ENCODE assay signal across 3 cellular contexts in genomic region chr12:96085475-96085874, GRCh38.
"Had no signal": no experiment of that assay in that cellular context is flagged by ENCODE, and none has a peak within 500 bp of the region (broad histone marks: within the 10 kb centered on the region; RNA-seq: fewer than 3 reads in every experiment).

No MANE protein-coding gene starts in this region.

- DNase-seq: GDM1, GF-D8 had no signal

- H3K4me3 ChIP-seq: GM12878 had no signal

- ATAC-seq: GM12878 had no signal
